ENCODE assay signal across 8 cellular contexts in genomic region chr14:105092124-105092911, GRCh38. TPM values are rescaled to one million over a fixed set of nuclear protein-coding genes. Genes with fewer than 3 reads are reported as not detected.
DNase-seq lines count a peak whose midpoint lies in the region; ATAC-seq and TF ChIP-seq lines count a peak whose summit lies in the region.

No MANE protein-coding gene starts in this region.

- H3K9ac ChIP-seq in HUES48 (ENCODE audit: low read depth, low read length) = no peak overlapping the region

- no peak for TF ChIP-seq CTCF in AG04449 (IDR thresholded peaks at IDR 0.05; ENCODE audit: insufficient read depth, low read length, missing control alignments)
- no peak for TF ChIP-seq CTCF in astrocyte of the spinal cord (IDR thresholded peaks at IDR 0.05; ENCODE audit: low read depth, low read length)
- no peak for TF ChIP-seq CTCF in thyroid gland (IDR thresholded peaks at IDR 0.05)

- peaks cover 11% of the 10 kb centered on the region for H3K4me1 ChIP-seq in HUES48 (ENCODE audit: control insufficient read depth, insufficient read depth, low read length)
- peaks cover 30 to 56% of the 10 kb centered on the region in 2 donors for H3K4me1 ChIP-seq in thyroid gland

- H3K36me3 ChIP-seq in HUES48 (ENCODE audit: control insufficient read depth, insufficient read depth, low read length) (no peaks in the 10 kb centered on the region), thyroid gland (no peaks in the 10 kb centered on the region)

- H3K9me3 ChIP-seq in HUES48 (ENCODE audit: control insufficient read depth, insufficient read depth, low read length) (no peaks in the 10 kb centered on the region), thyroid gland (no peaks in the 10 kb centered on the region)

- 51 to 66% methylated on average over 6 to 13 of the region's 25 CpGs for WGBS in thyroid gland, 2 donors

- CTCF ChIA-PET in AG04449 (lab: Yijun Ruan, JAX) = interaction anchor here (0.8 to 3.1 kb wide), 8 partner anchors 12 to 323 kb away, joined by 3 to 23 read pairs (median 4); no protein-coding TSS in a partner anchor

- H3K4me3 ChIP-seq in AG04449 (ENCODE audit: low read depth, low read length) = peak overlapping the region; percentile 76
- peak overlapping the region; percentile 62; the same call in 1 of the 2 replicates for H3K4me3 ChIP-seq in HUES48 (ENCODE audit: low read depth, low read length)
- H3K4me3 ChIP-seq in astrocyte of the spinal cord (ENCODE audit: low read depth, low read length) = peak overlapping the region; percentile 45
- H3K4me3 ChIP-seq in thyroid gland (replicated peaks in 1 of 3) = peak overlapping the region in 1 of 3 donors; percentile 62

- POLR2A ChIA-PET in AG04449 (lab: Yijun Ruan, JAX) = no interaction called here

- H3K27ac ChIP-seq in HUES48 (ENCODE audit: low read depth, low read length) (no peak overlapping the region), thyroid gland (peak overlapping the region; percentile 72 to 97 (median 81))

- H3K27me3 ChIP-seq in HUES48 (ENCODE audit: control insufficient read depth, insufficient read depth, low read length) = peaks cover 56% of the 10 kb centered on the region
- H3K27me3 ChIP-seq in thyroid gland = no peaks in the 10 kb centered on the region

- in situ Hi-C loops in astrocyte of the spinal cord (cut with HindIII; ENCODE audit: low sequenced_read_pairs) = no loop called here

- TF ChIP-seq POLR2A in thyroid gland (IDR thresholded peaks at IDR 0.05) = no peak

- intact Hi-C loops in thyroid gland (cut with DNase I) = loop anchor here (5.0 kb wide), 2 partner anchors 190 to 260 kb away; no protein-coding TSS in a partner anchor

- ATAC-seq in HG02973 (IDR thresholded peaks at IDR 0.05; ENCODE audit: unreplicated experiment) (no peak), HG03342 (IDR thresholded peaks at IDR 0.05; ENCODE audit: unreplicated experiment) (no peak)

- DNase-seq in AG04449 (ENCODE audit: low read depth, low spot score) (no peak), astrocyte of the spinal cord (ENCODE audit: low read depth, low spot score) (no peak), left kidney (ENCODE audit: low read depth, low spot score) (peak; percentile 65), thyroid gland (peak; percentile 43 to 55), midbrain (lab: John Stamatoyannopoulos, UW) (no peak)

RNA-seq across cellular contexts. Expression of gene GPR132, which starts 27.1 kb away (rescaled TPM):
- 1 to 10 TPM; 1.0 to 4.6 (median 2.1) TPM for total RNA-seq in thyroid gland

Comparison
In these comparisons a context has a peak if more than half of its experiments do, and no peak if none do; other contexts are left out.
1. DNase-seq: peak in left kidney (single experiment) and thyroid gland (2 of 2); none in AG04449 (single experiment), astrocyte of the spinal cord (single experiment) and midbrain (single experiment).